In genomic region chr18:67072789-67073188, GRCh38 we compare ENCODE assay signal across 13 cellular contexts.
"Had no signal": no experiment of that assay in that cellular context is flagged by ENCODE, and none has a peak within 500 bp of the region (broad histone marks: within the 10 kb centered on the region; RNA-seq: fewer than 3 reads in every experiment).

No MANE protein-coding gene starts in this region.

- H3K36me3 ChIP-seq: colonic mucosa, gastrocnemius medialis, ovary, sigmoid colon had no signal

- H3K27ac ChIP-seq: colonic mucosa, gastrocnemius medialis, ovary, sigmoid colon had no signal

- FAIRE-seq: kidney had no signal

- H3K9me3 ChIP-seq: colonic mucosa, gastrocnemius medialis, ovary, sigmoid colon had no signal

- H3K4me3 ChIP-seq: colonic mucosa, gastrocnemius medialis, ovary, sigmoid colon had no signal

- H3K4me1 ChIP-seq: colonic mucosa, gastrocnemius medialis, sigmoid colon had no signal

- DNase-seq: activated CD4-positive, alpha-beta T cell treated with anti-CD3 and anti-CD28 coated beads, Interleukin-2, amount 50 U/mL, for 1 hour; activated naive CD4-positive, alpha-beta T cell treated with anti-CD3 and anti-CD28 coated beads, Interleukin-2, amount 10 ng/mL, durations not matched to agents 7 days and 5 days; activated T-cell treated with anti-CD3 and anti-CD28 coated beads for 4 hours; colonic mucosa; gastrocnemius medialis; kidney; mesendoderm; sigmoid colon; stimulated activated CD4-positive, alpha-beta T cell treated with anti-CD3 and anti-CD28 coated beads, Interleukin-12 subunit alpha, Interleukin-12 subunit beta, amount 100 ng/mL, for 4 hours; stimulated activated CD4-positive, alpha-beta T cell treated with anti-CD3 and anti-CD28 coated beads, Interleukin-2, amount 100 ng/mL, for 48 hours; stimulated activated naive CD4-positive, alpha-beta T cell treated with Interleukin-2 at 50 U/mL for 16 hours; trophoblast cell had no signal

- H3K27me3 ChIP-seq: colonic mucosa, gastrocnemius medialis, ovary, sigmoid colon had no signal
